8 cellular contexts compared by ENCODE assay signal in the genomic region with DNA sequence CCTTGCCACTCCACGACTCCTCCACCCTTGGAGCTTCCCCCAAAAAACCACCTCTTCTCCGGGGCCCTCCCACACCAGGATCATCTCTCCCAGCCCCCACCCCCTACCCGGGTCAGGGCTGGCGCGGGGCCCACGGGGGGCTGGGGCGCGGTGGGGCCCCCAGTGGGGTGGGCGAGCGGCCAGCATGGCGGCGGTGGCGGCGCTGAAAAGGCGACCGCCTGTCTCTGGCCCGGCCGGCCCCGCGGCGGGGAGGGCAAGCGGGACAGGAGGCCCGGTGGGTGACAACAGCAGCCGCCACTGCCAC. TPM values are rescaled to one million over a fixed set of nuclear protein-coding genes. Genes with fewer than 3 reads are reported as not detected.
A peak's percentile ranks its signal among the peaks of the same experiment; 100 is the strongest.
DNase-seq lines count a peak whose midpoint lies in the region; ATAC-seq, FAIRE-seq and TF ChIP-seq lines count a peak whose summit lies in the region.

No MANE protein-coding gene starts in this region.

- TF ChIP-seq POLR2A in A549 (IDR thresholded peaks at IDR 0.05; ENCODE audit: low read length) (no peak; the same call in 1 of the 2 replicates), breast epithelium (IDR thresholded peaks at IDR 0.05) (no peak)

- no peaks in the 10 kb centered on the region for H3K27me3 ChIP-seq in breast epithelium
- H3K27me3 ChIP-seq in mucosa of rectum (ENCODE audit: control insufficient read depth in 2 of 2, insufficient read depth in 2 of 2, low read length in 2 of 2), result no peaks in the 10 kb centered on the region

- POLR2A ChIA-PET in A549 (lab: Yijun Ruan, JAX), result interaction anchor here (0.5 to 1.7 kb wide), 14 partner anchors 9 to 738 kb away, joined by 3 to 97 read pairs (median 5); a partner anchor contains a TSS

- peak overlapping the region; percentile 81 to 87 for H3K27ac ChIP-seq in A549
- peak overlapping the region; percentile 95 to 97 for H3K27ac ChIP-seq in breast epithelium
- peak overlapping the region; percentile 86 for H3K27ac ChIP-seq in mucosa of rectum (ENCODE audit: low read depth in 2 of 2, low read length in 2 of 2)

- H3K4me3 ChIP-seq in A549 (peak overlapping the region; percentile 73), breast epithelium (peak overlapping the region; percentile 87 to 98 (median 96)), mucosa of rectum (ENCODE audit: low read length in 2 of 2) (peak overlapping the region; percentile 88)

- FAIRE-seq in A549 (lab: Jason Lieb, UNC), result no peak

- CTCF ChIA-PET in A549 (lab: Yijun Ruan, JAX), result interaction anchor here (0.9 to 2.1 kb wide), 7 partner anchors 10 to 137 kb away, joined by 3 to 42 read pairs (median 7); a partner anchor contains a TSS

- H3K36me3 ChIP-seq in breast epithelium (no peaks in the 10 kb centered on the region), mucosa of rectum (ENCODE audit: control insufficient read depth in 2 of 2, insufficient read depth in 2 of 2, low read length in 2 of 2) (peaks cover 45 to 49% of the 10 kb centered on the region in 2 donors)

- H3K9me3 ChIP-seq in A549 (no peaks in the 10 kb centered on the region), breast epithelium (no peaks in the 10 kb centered on the region), mucosa of rectum (ENCODE audit: control insufficient read depth in 2 of 2, low read length in 2 of 2) (no peaks in the 10 kb centered on the region)

- no peak for TF ChIP-seq CTCF in A549 (IDR thresholded peaks at IDR 0.05)
- TF ChIP-seq CTCF in breast epithelium (IDR thresholded peaks at IDR 0.05), result no peak

- peak overlapping the region; percentile 60 to 84 for H3K9ac ChIP-seq in mucosa of rectum (ENCODE audit: low read depth in 1 of 2, low read length in 2 of 2)

- intact Hi-C loops in breast epithelium (cut with DNase I; ENCODE audit: low total_unique reads), result no loop called here

- ATAC-seq in A549, result peak in 1 of 2 experiments; percentile 8; a peak in 2 of 6 replicates
- peak; percentile 1 for ATAC-seq in HG02973 (IDR thresholded peaks at IDR 0.05; ENCODE audit: unreplicated experiment)
- ATAC-seq in GM19397 (IDR thresholded peaks at IDR 0.05; ENCODE audit: unreplicated experiment), result no peak

- TF ChIP-seq RAD21 in A549 (conservative IDR thresholded peaks at IDR 0.05 in 1 of 2, IDR thresholded peaks at IDR 0.05 in 1 of 2), result no peak

- H3K4me2 ChIP-seq in A549, result peak overlapping the region; percentile 88

- H3K4me1 ChIP-seq in A549, result peaks cover 17% of the 10 kb centered on the region
- peaks cover 4 to 6% of the 10 kb centered on the region in 2 donors for H3K4me1 ChIP-seq in breast epithelium
- H3K4me1 ChIP-seq in mucosa of rectum (ENCODE audit: control insufficient read depth in 2 of 2, insufficient read depth in 2 of 2, low read length in 2 of 2), result peaks cover 14% of the 10 kb centered on the region in 2 donors

- 15% methylated on average over 9 of the region's 24 CpGs for WGBS in A549 (ENCODE audit: missing lambda C conversion rate)

- DNase-seq in A549 (ENCODE audit: low read depth in 1 of 2, low spot score in 1 of 2) (no peak), breast epithelium (ENCODE audit: low spot score in 2 of 2) (no peak), NCI-H1694 (lab: John Stamatoyannopoulos, UW) (no peak), D341Med (ENCODE audit: low spot score) (no peak), T1000 (lab: John Stamatoyannopoulos, UW) (no peak)

- TF ChIP-seq EP300 in A549 (IDR thresholded peaks at IDR 0.05), result no peak

TF ChIP-seq in A549, 52 proteins besides CTCF, POLR2A, EP300 and RAD21:
- TF ChIP-seq RARB (CRISPR knock-in tag; IDR thresholded peaks at IDR 0.05) (no peak), FOSB (CRISPR knock-in tag; IDR thresholded peaks at IDR 0.05) (no peak), CHD4 (IDR thresholded peaks at IDR 0.05; ENCODE audit: borderline replicate concordance) (no peak), JUN (IDR thresholded peaks at IDR 0.05) (no peak; a peak in 1 of 5 replicates), ZSCAN20 (CRISPR knock-in tag; IDR thresholded peaks at IDR 0.05) (no peak), RCOR1 (IDR thresholded peaks at IDR 0.05; ENCODE audit: low read depth, low read length) (no peak), HDAC2 (IDR thresholded peaks at IDR 0.05) (no peak), HEYL (CRISPR knock-in tag; IDR thresholded peaks at IDR 0.05) (no peak), HOXB13 (CRISPR knock-in tag; IDR thresholded peaks at IDR 0.05; ENCODE audit: low read depth) (no peak), BHLHE40 (IDR thresholded peaks at IDR 0.05; ENCODE audit: low read depth, low read length) (no peak), TP53 (CRISPR knock-in tag; IDR thresholded peaks at IDR 0.05) (no peak), TFCP2L1 (CRISPR knock-in tag; IDR thresholded peaks at IDR 0.05) (no peak), ZFP36 (IDR thresholded peaks at IDR 0.05; ENCODE audit: borderline replicate concordance, partially characterized antibody) (no peak), SREBF2 (IDR thresholded peaks at IDR 0.05) (no peak), KDM1A (IDR thresholded peaks at IDR 0.05; ENCODE audit: low read depth) (no peak), HOXA7 (CRISPR knock-in tag; IDR thresholded peaks at IDR 0.05) (no peak), RNF2 (IDR thresholded peaks at IDR 0.05; ENCODE audit: borderline replicate concordance, low read depth) (no peak), EHF (CRISPR knock-in tag; IDR thresholded peaks at IDR 0.05) (no peak)
- TF ChIP-seq, protein P1, sequence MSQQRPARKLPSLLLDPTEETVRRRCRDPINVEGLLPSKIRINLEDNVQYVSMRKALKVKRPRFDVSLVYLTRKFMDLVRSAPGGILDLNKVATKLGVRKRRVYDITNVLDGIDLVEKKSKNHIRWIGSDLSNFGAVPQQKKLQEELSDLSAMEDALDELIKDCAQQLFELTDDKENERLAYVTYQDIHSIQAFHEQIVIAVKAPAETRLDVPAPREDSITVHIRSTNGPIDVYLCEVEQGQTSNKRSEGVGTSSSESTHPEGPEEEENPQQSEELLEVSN (IDR thresholded peaks at IDR 0.05; ENCODE audit: borderline replicate concordance, low read depth), result no peak

RNA-seq across cellular contexts. Expression of a gene that starts 0.8 kb away (rescaled TPM):
- polyA plus RNA-seq in A549 (2011; rRNA removed) (13.8 and 17.3 TPM in 2 replicates), A549 (2017; fragmentation: RNase III; extraction: RNeasy Plus Mini Kit Qiagen cat#74134 plus additional on column Dnase treatment) (12.9 to 21.2 TPM (median 18.6 TPM) in 3 replicates)
- polyA plus RNA-seq in A549 (2012; cell fraction: cytosol; rRNA removed), result 10.5 and 14.7 TPM in 2 replicates
- polyA plus RNA-seq in A549 (2012; cell fraction: nucleus; rRNA removed), result 43.9 and 45.3 TPM in 2 replicates
- polyA minus RNA-seq in A549 (2011; rRNA and poly(A)+ RNA removed), result 37.2 and 47.0 TPM in 2 replicates
- 10 to 100 TPM in 1 of 3 donors, 1 to 10 TPM in 2; 6.2 to 12.1 (median 7.0) TPM for total RNA-seq in breast epithelium

RNA-seq across cellular contexts. Expression of a gene that starts 13.1 kb away (rescaled TPM):
- polyA plus RNA-seq in A549 (2011; rRNA removed) (716 and 970 TPM in 2 replicates), A549 (2017; fragmentation: RNase III; extraction: RNeasy Plus Mini Kit Qiagen cat#74134 plus additional on column Dnase treatment) (1,011 to 1,141 TPM (median 1,077 TPM) in 3 replicates)
- polyA plus RNA-seq in A549 (2012; cell fraction: cytosol; rRNA removed), result 1,482 and 1,602 TPM in 2 replicates
- 1,051 and 1,057 TPM in 2 replicates for polyA plus RNA-seq in A549 (2012; cell fraction: nucleus; rRNA removed)
- polyA minus RNA-seq in A549 (2011; rRNA and poly(A)+ RNA removed), result 1,036 and 1,137 TPM in 2 replicates
- total RNA-seq in breast epithelium, result 100 to 1,000 TPM; 111 to 217 (median 145) TPM

RNA-seq across cellular contexts. Expression of a gene that starts 54.5 kb away (rescaled TPM):
- polyA plus RNA-seq in A549 (2011; rRNA removed) (not detected in 2 replicates), A549 (2017; fragmentation: RNase III; extraction: RNeasy Plus Mini Kit Qiagen cat#74134 plus additional on column Dnase treatment) (not detected in 3 replicates)
- polyA plus RNA-seq in A549 (2012; cell fraction: cytosol; rRNA removed), result 0.06 TPM in 1 of 2 replicates, not detected in the other
- not detected in 2 replicates for polyA plus RNA-seq in A549 (2012; cell fraction: nucleus; rRNA removed)
- not detected in 2 replicates for polyA minus RNA-seq in A549 (2011; rRNA and poly(A)+ RNA removed)
- total RNA-seq in breast epithelium, result not detected
